ENCODE assay signal across 15 cellular contexts in the genomic region with DNA sequence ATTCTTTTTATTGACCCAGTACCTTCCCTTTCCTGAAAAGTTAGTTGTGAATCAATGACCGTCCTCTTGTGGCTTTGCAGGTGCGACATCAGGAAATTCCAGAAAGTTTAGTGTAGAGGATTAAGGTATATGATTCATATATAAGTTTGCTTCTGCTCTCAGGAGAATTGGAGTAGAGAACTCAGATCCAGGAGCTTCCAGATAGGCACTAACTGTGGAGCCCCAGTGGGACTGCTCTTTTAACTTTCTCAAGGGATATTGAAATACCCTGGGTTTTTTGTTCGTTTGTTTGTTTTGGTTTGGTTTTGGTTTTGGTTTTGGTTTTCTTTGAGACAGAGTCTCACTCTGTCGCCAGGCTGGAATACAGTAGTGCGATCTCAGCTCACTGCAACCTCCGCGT. TPM values are rescaled to one million over a fixed set of nuclear protein-coding genes. Genes with fewer than 3 reads are reported as not detected.
A peak's percentile ranks its signal among the peaks of the same experiment; 100 is the strongest.
DNase-seq lines count a peak whose midpoint lies in the region; ATAC-seq, FAIRE-seq and TF ChIP-seq lines count a peak whose summit lies in the region.
"Had no signal": no experiment of that assay in that cellular context is flagged by ENCODE, and none has a peak within 500 bp of the region (broad histone marks: within the 10 kb centered on the region; RNA-seq: fewer than 3 reads in every experiment).

No MANE protein-coding gene starts in this region.

- H3K36me3 Mint-ChIP-seq in activated naive CD4-positive, alpha-beta T cell treated with anti-CD3 and anti-CD28 coated beads, Interleukin-2, amount 10 ng/mL, durations not matched to agents 7 days and 5 days: no peaks in the 10 kb centered on the region
- H3K36me3 Mint-ChIP-seq in activated naive CD8-positive, alpha-beta T cell treated with anti-CD3 and anti-CD28 coated beads, Interleukin-2, amount 50 U/mL, for 24 hours (ENCODE audit: low read depth): no peaks in the 10 kb centered on the region

- 83 to 95% methylated on average over 7 of the region's 7 CpGs for WGBS in pancreas, 2 donors

- peak overlapping the region; percentile 49 for H3K4me3 Mint-ChIP-seq in activated naive CD4-positive, alpha-beta T cell treated with anti-CD3 and anti-CD28 coated beads, Interleukin-2, amount 10 ng/mL, durations not matched to agents 7 days and 5 days
- peak overlapping the region; percentile 61 for H3K4me3 Mint-ChIP-seq in activated naive CD8-positive, alpha-beta T cell treated with anti-CD3 and anti-CD28 coated beads, Interleukin-2, amount 50 U/mL, for 24 hours
- peak overlapping the region; percentile 38 to 54 for H3K4me3 Mint-ChIP-seq in stimulated activated naive CD8-positive, alpha-beta T cell treated with anti-CD3 and anti-CD28 coated beads, Interleukin-15, amount 100 ng/mL, for 72 hours

- no peak overlapping the region for H3K27ac Mint-ChIP-seq in activated naive CD4-positive, alpha-beta T cell treated with anti-CD3 and anti-CD28 coated beads, Interleukin-2, amount 10 ng/mL, durations not matched to agents 7 days and 5 days
- no peak overlapping the region for H3K27ac Mint-ChIP-seq in activated naive CD8-positive, alpha-beta T cell treated with anti-CD3 and anti-CD28 coated beads, Interleukin-2, amount 50 U/mL, for 24 hours
- H3K27ac Mint-ChIP-seq in stimulated activated naive CD8-positive, alpha-beta T cell treated with anti-CD3 and anti-CD28 coated beads, Interleukin-15, amount 100 ng/mL, for 72 hours: no peak overlapping the region

- CTCF ChIA-PET in activated naive CD4-positive, alpha-beta T cell treated with anti-CD3 and anti-CD28 coated beads, Interleukin-2, amount 10 ng/mL, durations not matched to agents 7 days and 5 days (lab: Charles Lee): no interaction called here

- H3K4me1 ChIP-seq in pancreas: no peaks in the 10 kb centered on the region
- H3K4me1 ChIP-seq: adrenal gland, prostate gland had no signal

- H3K36me3 ChIP-seq in pancreas: no peaks in the 10 kb centered on the region
- H3K36me3 ChIP-seq: adrenal gland; BLaER1 treated with 17β-estradiol and CSF1 and Interleukin-3, amounts not matched to agents 10 nM and 100 nM; prostate gland had no signal

- H3K9me3 ChIP-seq in pancreas: no peaks in the 10 kb centered on the region
- H3K9me3 ChIP-seq: BLaER1 treated with 17β-estradiol and CSF1 and Interleukin-3, amounts not matched to agents 10 nM and 100 nM; prostate gland had no signal

- no peak for TF ChIP-seq CTCF in pancreas (IDR thresholded peaks at IDR 0.05)

- intact Hi-C loops in pancreas (cut with DNase I): no loop called here

- ATAC-seq in HG03520 (IDR thresholded peaks at IDR 0.05; ENCODE audit: unreplicated experiment) (peak; percentile 48), pancreas (no peak)
- ATAC-seq in activated naive CD8-positive, alpha-beta T cell treated with anti-CD3 and anti-CD28 coated beads, Interleukin-2, amount 50 U/mL, for 24 hours: no peak
- ATAC-seq in stimulated activated naive CD8-positive, alpha-beta T cell treated with anti-CD3 and anti-CD28 coated beads, Interleukin-15, amount 100 ng/mL, for 72 hours: no peak

- FAIRE-seq in pancreas (lab: Jason Lieb, UNC): no peak

- H3K27ac ChIP-seq in pancreas: no peak overlapping the region
- H3K27ac ChIP-seq: adrenal gland; BLaER1 treated with 17β-estradiol and CSF1 and Interleukin-3, amounts not matched to agents 10 nM and 100 nM; prostate gland had no signal

- peaks cover 4% of the 10 kb centered on the region for H3K4me1 Mint-ChIP-seq in activated naive CD4-positive, alpha-beta T cell treated with anti-CD3 and anti-CD28 coated beads, Interleukin-2, amount 10 ng/mL, durations not matched to agents 7 days and 5 days
- peaks cover 3% of the 10 kb centered on the region for H3K4me1 Mint-ChIP-seq in activated naive CD8-positive, alpha-beta T cell treated with anti-CD3 and anti-CD28 coated beads, Interleukin-2, amount 50 U/mL, for 24 hours
- H3K4me1 Mint-ChIP-seq in stimulated activated naive CD8-positive, alpha-beta T cell treated with anti-CD3 and anti-CD28 coated beads, Interleukin-15, amount 100 ng/mL, for 72 hours: no peaks in the 10 kb centered on the region

- H3K27me3 Mint-ChIP-seq in activated naive CD4-positive, alpha-beta T cell treated with anti-CD3 and anti-CD28 coated beads, Interleukin-2, amount 10 ng/mL, durations not matched to agents 7 days and 5 days: peaks cover 5% of the 10 kb centered on the region
- peaks cover 3% of the 10 kb centered on the region for H3K27me3 Mint-ChIP-seq in activated naive CD8-positive, alpha-beta T cell treated with anti-CD3 and anti-CD28 coated beads, Interleukin-2, amount 50 U/mL, for 24 hours
- no peaks in the 10 kb centered on the region for H3K27me3 Mint-ChIP-seq in stimulated activated naive CD8-positive, alpha-beta T cell treated with anti-CD3 and anti-CD28 coated beads, Interleukin-15, amount 100 ng/mL, for 72 hours

- H3K9me3 Mint-ChIP-seq in activated naive CD4-positive, alpha-beta T cell treated with anti-CD3 and anti-CD28 coated beads, Interleukin-2, amount 10 ng/mL, durations not matched to agents 7 days and 5 days: no peaks in the 10 kb centered on the region
- H3K9me3 Mint-ChIP-seq in activated naive CD8-positive, alpha-beta T cell treated with anti-CD3 and anti-CD28 coated beads, Interleukin-2, amount 50 U/mL, for 24 hours: no peaks in the 10 kb centered on the region
- no peaks in the 10 kb centered on the region for H3K9me3 Mint-ChIP-seq in stimulated activated naive CD8-positive, alpha-beta T cell treated with anti-CD3 and anti-CD28 coated beads, Interleukin-15, amount 100 ng/mL, for 72 hours

- H3K4me3 ChIP-seq in pancreas: no peak overlapping the region
- H3K4me3 ChIP-seq: adrenal gland; BLaER1 treated with 17β-estradiol and CSF1 and Interleukin-3, amounts not matched to agents 10 nM and 100 nM; prostate gland had no signal

- no peak for DNase-seq in activated naive CD4-positive, alpha-beta T cell treated with anti-CD3 and anti-CD28 coated beads, Interleukin-2, amount 10 ng/mL, durations not matched to agents 7 days and 5 days
- DNase-seq in activated naive CD4-positive, alpha-beta T cell treated with anti-CD3 and anti-CD28 coated beads, Interleukin-2, amount 50 U/mL, for 16 hours: no peak
- DNase-seq in activated naive CD8-positive, alpha-beta T cell treated with anti-CD3 and anti-CD28 coated beads, Interleukin-2, amount 50 U/mL, for 24 hours: no peak
- no peak for DNase-seq in stimulated activated naive CD8-positive, alpha-beta T cell treated with anti-CD3 and anti-CD28 coated beads, Interleukin-15, amount 100 ng/mL, for 72 hours
- no peak for DNase-seq in GOT3 (lab: John Stamatoyannopoulos, UW)
- no peak for DNase-seq in NCI-H1105 treated with DMSO at 0.1 percent for 48 hours (lab: John Stamatoyannopoulos, UW)
- no peak for DNase-seq in pancreas
- DNase-seq: adrenal gland, IMR-90, NCI-H510A treated with DMSO at 0.1 percent for 48 hours had no signal

- no peaks in the 10 kb centered on the region for H3K27me3 ChIP-seq in pancreas
- H3K27me3 ChIP-seq: adrenal gland; BLaER1 treated with 17β-estradiol and CSF1 and Interleukin-3, amounts not matched to agents 10 nM and 100 nM had no signal

RNA-seq across cellular contexts. Expression of a gene that starts 9.5 kb away (rescaled TPM):
- not detected for total RNA-seq in pancreas
- not detected for polyA plus RNA-seq in pancreas
- total RNA-seq: adrenal gland, IMR-90, kidney epithelial cell, prostate gland had no signal
- polyA plus RNA-seq: adrenal gland, esophagus, IMR-90 had no signal

RNA-seq across cellular contexts. Expression of a gene that starts 25.0 kb away (rescaled TPM):
- not detected for total RNA-seq in pancreas
- not detected for polyA plus RNA-seq in pancreas
- total RNA-seq: adrenal gland, IMR-90, kidney epithelial cell, prostate gland had no signal
- polyA plus RNA-seq: adrenal gland, esophagus, IMR-90 had no signal

RNA-seq across cellular contexts. Expression of a gene that starts 44.4 kb away (rescaled TPM):
- total RNA-seq in pancreas: not detected
- under 1 TPM in 1 of 2 donors, not detected in 1; 0.33 TPM for polyA plus RNA-seq in pancreas
- total RNA-seq: adrenal gland, IMR-90, kidney epithelial cell, prostate gland had no signal
- polyA plus RNA-seq: adrenal gland, esophagus, IMR-90 had no signal

RNA-seq across cellular contexts. Expression of a gene that starts 44.4 kb away (rescaled TPM):
- total RNA-seq in pancreas: not detected
- not detected for polyA plus RNA-seq in pancreas
- total RNA-seq: adrenal gland, IMR-90, kidney epithelial cell, prostate gland had no signal
- polyA plus RNA-seq: adrenal gland, esophagus, IMR-90 had no signal
